9 cellular contexts compared by ENCODE assay signal in the genomic region with DNA sequence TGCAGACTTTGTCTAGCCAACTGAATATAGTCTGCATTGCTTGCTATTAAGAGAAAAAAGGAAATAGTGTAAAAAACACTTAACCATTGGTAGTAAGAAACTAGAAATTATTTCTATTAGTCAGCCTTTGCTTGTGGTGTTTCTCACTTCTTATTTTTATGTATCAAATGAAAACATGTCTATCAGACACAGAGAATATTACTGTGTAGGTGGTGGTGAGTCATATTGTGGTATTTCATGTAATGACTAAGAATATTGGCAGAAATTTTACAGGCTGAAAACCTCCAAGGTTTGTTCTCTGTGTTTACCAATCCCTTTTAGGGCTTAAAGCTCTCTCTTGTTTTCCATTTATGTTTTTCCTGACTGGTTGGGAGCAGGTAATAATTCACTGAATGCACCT.
DNase-seq lines count a peak whose midpoint lies in the region; ATAC-seq, FAIRE-seq and TF ChIP-seq lines count a peak whose summit lies in the region.
"Had no signal": no experiment of that assay in that cellular context is flagged by ENCODE, and none has a peak within 500 bp of the region (broad histone marks: within the 10 kb centered on the region; RNA-seq: fewer than 3 reads in every experiment).

No MANE protein-coding gene starts in this region.

- H3K4me1 ChIP-seq in cardiac muscle cell (ENCODE audit: low read depth) (peaks cover 24% of the 10 kb centered on the region), uterus (peaks cover 0 to 22% of the 10 kb centered on the region in 2 donors)
- peaks cover 6% of the 10 kb centered on the region for H3K4me1 ChIP-seq in CD4-positive, alpha-beta memory T cell (ENCODE audit: insufficient read depth, low read length)

- ATAC-seq in HG03139 (IDR thresholded peaks at IDR 0.05; ENCODE audit: unreplicated experiment), result peak; percentile 81

- CTCF ChIA-PET in CD4-positive, alpha-beta memory T cell (lab: Charles Lee; ENCODE audit: partially characterized antibody), result interaction anchor here (1.5 kb wide), 1 partner anchor 149 kb away, joined by 3 read pairs; no protein-coding TSS in a partner anchor

- H3K36me3 ChIP-seq in cardiac muscle cell (no peaks in the 10 kb centered on the region), uterus (no peaks in the 10 kb centered on the region)
- no peaks in the 10 kb centered on the region for H3K36me3 ChIP-seq in CD4-positive, alpha-beta memory T cell (ENCODE audit: insufficient read depth, low read length)

- DNase-seq in AG20443 (ENCODE audit: low spot score) (peak; percentile 57), GM19239 (ENCODE audit: insufficient read length, low spot score) (no peak), SW480 (ENCODE audit: low spot score) (peak; percentile 92), cardiac muscle cell (ENCODE audit: low read depth in 1 of 2, low spot score in 1 of 2) (peak in 1 of 2 donors; percentile 88), uterus (no peak), anterior cingulate cortex (lab: John Stamatoyannopoulos, UW) (no peak)
- no peak for DNase-seq in CD4-positive, alpha-beta memory T cell

- H3K4me3 ChIP-seq in cardiac muscle cell, result no peak overlapping the region
- H3K4me3 ChIP-seq in uterus, result no peak overlapping the region
- no peak overlapping the region for H3K4me3 ChIP-seq in CD4-positive, alpha-beta memory T cell (ENCODE audit: low read length in 2 of 2)

- TF ChIP-seq CTCF in cardiac muscle cell (IDR thresholded peaks at IDR 0.05; ENCODE audit: low read depth, low read length), result no peak
- TF ChIP-seq CTCF in uterus (IDR thresholded peaks at IDR 0.05), result no peak

- H3K4me1 Mint-ChIP-seq in CD4-positive, alpha-beta memory T cell, result peaks cover 7 to 17% (median 12%) of the 10 kb centered on the region in 4 donors

- POLR2A ChIA-PET in CD4-positive, alpha-beta memory T cell (lab: Charles Lee; ENCODE audit: partially characterized antibody), result no interaction called here

- no peak overlapping the region for H3K4me3 Mint-ChIP-seq in CD4-positive, alpha-beta memory T cell

- H3K27me3 Mint-ChIP-seq in CD4-positive, alpha-beta memory T cell, result no peaks in the 10 kb centered on the region

- H3K27me3 ChIP-seq in cardiac muscle cell (no peaks in the 10 kb centered on the region), uterus (no peaks in the 10 kb centered on the region)
- no peaks in the 10 kb centered on the region for H3K27me3 ChIP-seq in CD4-positive, alpha-beta memory T cell (ENCODE audit: insufficient read depth, low read length)

- FAIRE-seq in GM19239 (lab: Jason Lieb, UNC), result peak; percentile 95

- H3K27ac Mint-ChIP-seq in CD4-positive, alpha-beta memory T cell, result no peak overlapping the region

- H3K9me3 ChIP-seq in cardiac muscle cell (ENCODE audit: low read depth) (no peaks in the 10 kb centered on the region), uterus (no peaks in the 10 kb centered on the region)
- no peaks in the 10 kb centered on the region for H3K9me3 ChIP-seq in CD4-positive, alpha-beta memory T cell (ENCODE audit: control insufficient read depth in 1 of 2, low read length in 2 of 2)

- peaks cover 6 to 14% of the 10 kb centered on the region in 2 donors for H3K36me3 Mint-ChIP-seq in CD4-positive, alpha-beta memory T cell

- H3K27ac ChIP-seq in cardiac muscle cell (peak overlapping the region; percentile 62), uterus (peak overlapping the region; percentile 71 to 87)
- H3K27ac ChIP-seq in CD4-positive, alpha-beta memory T cell (ENCODE audit: low read depth, low read length), result no peak overlapping the region
- H3K27ac ChIP-seq: HL-60 had no signal

- H3K9me3 Mint-ChIP-seq in CD4-positive, alpha-beta memory T cell, result peaks cover 0 to 4% (median 0%) of the 10 kb centered on the region in 8 donors

- intact Hi-C loops in uterus (cut with DNase I; ENCODE audit: low total_unique reads), result no loop called here
- intact Hi-C loops in CD4-positive, alpha-beta memory T cell (cut with micrococcal nuclease), result no loop called here

- TF ChIP-seq POLR2A in uterus (IDR thresholded peaks at IDR 0.05), result no peak

Comparison
In these comparisons a context has a peak if more than half of its experiments do, and no peak if none do; other contexts are left out.
1. DNase-seq: peak in AG20443 (single experiment) and SW480 (single experiment); none in GM19239 (single experiment), uterus (0 of 2), anterior cingulate cortex (0 of 58) and CD4-positive, alpha-beta memory T cell (0 of 5).